ENCODE assay signal across 26 cellular contexts in genomic region chr6:162409986-162410715, GRCh38.
A peak's percentile ranks its signal among the peaks of the same experiment; 100 is the strongest.
DNase-seq lines count a peak whose midpoint lies in the region; ATAC-seq and TF ChIP-seq lines count a peak whose summit lies in the region.
"Had no signal": no experiment of that assay in that cellular context is flagged by ENCODE, and none has a peak within 500 bp of the region (broad histone marks: within the 10 kb centered on the region; RNA-seq: fewer than 3 reads in every experiment).

No MANE protein-coding gene starts in this region.

- TF ChIP-seq RAD21 in SK-N-SH (IDR thresholded peaks at IDR 0.05; ENCODE audit: low read length): no peak

- POLR2A ChIA-PET in SK-N-SH (lab: Yijun Ruan, JAX): no interaction called here

- WGBS in SK-N-SH (ENCODE audit: low lambda C conversion rate): 13% methylated on average over 5 of the region's 5 CpGs

- peak overlapping the region; percentile 54 for H3K27ac Mint-ChIP-seq in endothelial cell (ENCODE audit: unreplicated experiment)
- peak overlapping the region; percentile 28 for H3K27ac Mint-ChIP-seq in mesothelial cell of epicardium
- H3K27ac Mint-ChIP-seq: activated CD4-positive, alpha-beta memory T cell treated with anti-CD3 and anti-CD28 coated beads, Interleukin-2, amount 10 ng/mL, durations not matched to agents 7 days and 5 days; activated naive CD8-positive, alpha-beta T cell treated with anti-CD3 and anti-CD28 coated beads, Interleukin-2, amount 50 U/mL, for 24 hours; CD4-positive, alpha-beta memory T cell; stimulated activated naive CD8-positive, alpha-beta T cell treated with anti-CD3 and anti-CD28 coated beads, Interleukin-15, amount 100 ng/mL, for 72 hours had no signal

- no peaks in the 10 kb centered on the region for H3K36me3 Mint-ChIP-seq in endothelial cell (ENCODE audit: low read depth, unreplicated experiment)
- no peaks in the 10 kb centered on the region for H3K36me3 Mint-ChIP-seq in mesothelial cell of epicardium
- H3K36me3 Mint-ChIP-seq: CD4-positive, alpha-beta memory T cell had no signal

- H3K36me3 ChIP-seq in SK-N-SH (replicated peaks in 1 of 2; ENCODE audit: control insufficient read depth in 1 of 2, insufficient read depth in 2 of 2, low read length in 1 of 2) (no peaks in the 10 kb centered on the region), ascending aorta (no peaks in the 10 kb centered on the region), right atrium auricular region (no peaks in the 10 kb centered on the region)
- H3K36me3 ChIP-seq: spleen, tibial artery had no signal

- H3K9ac ChIP-seq in SK-N-SH: no peak overlapping the region

- CTCF ChIA-PET in SK-N-SH (lab: Yijun Ruan, JAX): interaction anchor here (0.6 to 1.4 kb wide), 3 partner anchors 11 to 791 kb away, joined by 3 to 4 read pairs (median 3); no protein-coding TSS in a partner anchor

- H3K27me3 ChIP-seq in SK-N-SH (ENCODE audit: insufficient read depth): no peaks in the 10 kb centered on the region
- no peaks in the 10 kb centered on the region for H3K27me3 ChIP-seq in ascending aorta
- no peaks in the 10 kb centered on the region for H3K27me3 ChIP-seq in right atrium auricular region
- H3K27me3 ChIP-seq: spleen, tibial artery had no signal

- H2AFZ ChIP-seq in SK-N-SH (ENCODE audit: low read depth): no peak overlapping the region

- intact Hi-C loops in ascending aorta (cut with DNase I): no loop called here

- H3K27ac ChIP-seq in SK-N-SH (ENCODE audit: low read depth in 2 of 2, low read length in 1 of 2) (no peak overlapping the region), ascending aorta (no peak overlapping the region), right atrium auricular region (no peak overlapping the region)
- H3K27ac ChIP-seq: spleen, tibial artery had no signal

- ATAC-seq in SK-N-SH treated with all-trans-retinoic acid at 6 μM for 48 hours (no peak), HG03175 (IDR thresholded peaks at IDR 0.05; ENCODE audit: unreplicated experiment) (no peak)
- ATAC-seq: activated naive CD8-positive, alpha-beta T cell treated with anti-CD3 and anti-CD28 coated beads, Interleukin-2, amount 50 U/mL, for 24 hours; stimulated activated naive CD8-positive, alpha-beta T cell treated with anti-CD3 and anti-CD28 coated beads, Interleukin-15, amount 100 ng/mL, for 72 hours had no signal

- no peaks in the 10 kb centered on the region for H3K79me2 ChIP-seq in SK-N-SH (ENCODE audit: insufficient read depth)

- peaks cover 13% of the 10 kb centered on the region for H3K4me1 Mint-ChIP-seq in endothelial cell (ENCODE audit: unreplicated experiment)
- H3K4me1 Mint-ChIP-seq in mesothelial cell of epicardium: peaks cover 30% of the 10 kb centered on the region
- H3K4me1 Mint-ChIP-seq: activated CD4-positive, alpha-beta memory T cell treated with anti-CD3 and anti-CD28 coated beads, Interleukin-2, amount 10 ng/mL, durations not matched to agents 7 days and 5 days; activated naive CD8-positive, alpha-beta T cell treated with anti-CD3 and anti-CD28 coated beads, Interleukin-2, amount 50 U/mL, for 24 hours; CD4-positive, alpha-beta memory T cell; stimulated activated naive CD8-positive, alpha-beta T cell treated with anti-CD3 and anti-CD28 coated beads, Interleukin-15, amount 100 ng/mL, for 72 hours had no signal

- no peaks in the 10 kb centered on the region for H3F3A ChIP-seq in SK-N-SH (replicated peaks; ENCODE audit: insufficient read depth)

- H3K9me3 ChIP-seq in SK-N-SH (no peaks in the 10 kb centered on the region), ascending aorta (no peaks in the 10 kb centered on the region), right atrium auricular region (no peaks in the 10 kb centered on the region)
- H3K9me3 ChIP-seq: tibial artery had no signal

- H4K20me1 ChIP-seq in SK-N-SH (ENCODE audit: insufficient read depth): no peaks in the 10 kb centered on the region

- H3K9me3 Mint-ChIP-seq in endothelial cell (ENCODE audit: unreplicated experiment) (no peaks in the 10 kb centered on the region), mesothelial cell of epicardium (no peaks in the 10 kb centered on the region)
- H3K9me3 Mint-ChIP-seq: activated CD4-positive, alpha-beta memory T cell treated with anti-CD3 and anti-CD28 coated beads, Interleukin-2, amount 10 ng/mL, durations not matched to agents 7 days and 5 days had no signal

- no peak for TF ChIP-seq EP300 in SK-N-SH (IDR thresholded peaks at IDR 0.05; ENCODE audit: borderline replicate concordance in 1 of 2, low read depth in 1 of 2, low read length in 1 of 2)

- peaks cover 0 to 7% of the 10 kb centered on the region in 2 experiments; a peak in 1 of 4 replicates for H3K4me1 ChIP-seq in SK-N-SH (ENCODE audit: control insufficient read depth in 1 of 2, insufficient read depth in 2 of 2, low read depth in 1 of 2, low read length in 1 of 2)
- H3K4me1 ChIP-seq in ascending aorta: no peaks in the 10 kb centered on the region
- peaks cover 0 to 3% of the 10 kb centered on the region in 2 donors for H3K4me1 ChIP-seq in right atrium auricular region
- H3K4me1 ChIP-seq: spleen had no signal

- no peak overlapping the region for H3K4me2 ChIP-seq in SK-N-SH

- H3K4me3 ChIP-seq in SK-N-SH (ENCODE audit: low read depth in 2 of 2, low read length in 1 of 2) (no peak overlapping the region), ascending aorta (no peak overlapping the region), right atrium auricular region (no peak overlapping the region)
- H3K4me3 ChIP-seq: spleen, tibial artery had no signal

- H3K9me2 ChIP-seq in SK-N-SH: no peaks in the 10 kb centered on the region

- DNase-seq in SK-N-SH (no peak), endothelial cell (ENCODE audit: low spot score) (no peak), mesothelial cell of epicardium (ENCODE audit: low spot score in 2 of 2, unreplicated experiment in 2 of 2) (no peak), ascending aorta (ENCODE audit: low spot score in 2 of 2) (no peak), right atrium auricular region (ENCODE audit: low spot score) (no peak), SKM-1 treated with dmso at 0.1 percent for 144 hours (lab: John Stamatoyannopoulos, UW; ENCODE audit: unreplicated experiment) (no peak)
- DNase-seq: 8988T; activated CD4-positive, alpha-beta memory T cell treated with anti-CD3 and anti-CD28 coated beads, Interleukin-2, amount 10 ng/mL, durations not matched to agents 7 days and 5 days; activated CD4-positive, CD25-positive, alpha-beta regulatory T cell; activated effector memory CD4-positive, alpha-beta T cell treated with anti-CD3 and anti-CD28 coated beads, Interleukin-2, amount 50 U/mL, for 16 hours; activated naive CD8-positive, alpha-beta T cell treated with anti-CD3 and anti-CD28 coated beads, Interleukin-2, amount 50 U/mL, for 24 hours; activated T-cell treated with anti-CD3 and anti-CD28 coated beads for 4 hours; CD4-positive, alpha-beta memory T cell; cortex of kidney; head of caudate nucleus; IMR-90; NCI-H1092 treated with DMSO at 0.1 percent for 48 hours; NCI-H510A treated with DMSO at 0.1 percent for 48 hours; occipital lobe; spleen; stimulated activated CD4-positive, alpha-beta T cell treated with anti-CD3 and anti-CD28 coated beads, Interleukin-4, amount 100 ng/mL, for 4 hours; stimulated activated naive CD8-positive, alpha-beta T cell treated with anti-CD3 and anti-CD28 coated beads, Interleukin-15, amount 100 ng/mL, for 72 hours; T1000; tibial artery had no signal

- H3K27me3 Mint-ChIP-seq in endothelial cell (ENCODE audit: unreplicated experiment) (no peaks in the 10 kb centered on the region), mesothelial cell of epicardium (ENCODE audit: low read depth) (no peaks in the 10 kb centered on the region)
- H3K27me3 Mint-ChIP-seq: activated CD4-positive, alpha-beta memory T cell treated with anti-CD3 and anti-CD28 coated beads, Interleukin-2, amount 10 ng/mL, durations not matched to agents 7 days and 5 days; activated naive CD8-positive, alpha-beta T cell treated with anti-CD3 and anti-CD28 coated beads, Interleukin-2, amount 50 U/mL, for 24 hours; CD4-positive, alpha-beta memory T cell; stimulated activated naive CD8-positive, alpha-beta T cell treated with anti-CD3 and anti-CD28 coated beads, Interleukin-15, amount 100 ng/mL, for 72 hours had no signal

- H3K4me3 Mint-ChIP-seq in endothelial cell (ENCODE audit: unreplicated experiment): no peak overlapping the region
- no peak overlapping the region for H3K4me3 Mint-ChIP-seq in mesothelial cell of epicardium
- H3K4me3 Mint-ChIP-seq: activated CD4-positive, alpha-beta memory T cell treated with anti-CD3 and anti-CD28 coated beads, Interleukin-2, amount 10 ng/mL, durations not matched to agents 7 days and 5 days; activated naive CD8-positive, alpha-beta T cell treated with anti-CD3 and anti-CD28 coated beads, Interleukin-2, amount 50 U/mL, for 24 hours; CD4-positive, alpha-beta memory T cell; stimulated activated naive CD8-positive, alpha-beta T cell treated with anti-CD3 and anti-CD28 coated beads, Interleukin-15, amount 100 ng/mL, for 72 hours had no signal

- no peak for TF ChIP-seq CTCF in SK-N-SH (IDR thresholded peaks at IDR 0.05)
- no peak for TF ChIP-seq CTCF in endothelial cell (IDR thresholded peaks at IDR 0.05; ENCODE audit: unreplicated experiment)
- TF ChIP-seq CTCF in mesothelial cell of epicardium (IDR thresholded peaks at IDR 0.05; ENCODE audit: unreplicated experiment): no peak
- TF ChIP-seq CTCF in ascending aorta (IDR thresholded peaks at IDR 0.05): no peak
- no peak for TF ChIP-seq CTCF in right atrium auricular region (IDR thresholded peaks at IDR 0.05)

TF ChIP-seq in SK-N-SH treated with all-trans-retinoic acid at 6 μM for 48 hours, 23 proteins besides CTCF, POLR2A, EP300 and RAD21:
- no peak for TF ChIP-seq ISL1 (CRISPR knock-in tag; IDR thresholded peaks at IDR 0.05)
- no peak for TF ChIP-seq RARB (CRISPR knock-in tag; IDR thresholded peaks at IDR 0.05)
- TF ChIP-seq ZC3H10 (CRISPR knock-in tag; IDR thresholded peaks at IDR 0.05): no peak
